In genomic region chr11:66421492-66422205, GRCh38 we compare ENCODE assay signal across 8 cellular contexts. TPM values are rescaled to one million over a fixed set of nuclear protein-coding genes. Genes with fewer than 3 reads are reported as not detected.
DNase-seq lines count a peak whose midpoint lies in the region; ATAC-seq and TF ChIP-seq lines count a peak whose summit lies in the region.

No MANE protein-coding gene starts in this region.

- peak in 12 of 14 donors; percentile 35 to 86 (median 74) for DNase-seq in C1 segment of cervical spinal cord (lab: John Stamatoyannopoulos, UW)
- peak; percentile 55 for DNase-seq in HCT116 (ENCODE audit: low read depth, low spot score)
- peak; percentile 91 for DNase-seq in OCI-M1 (lab: John Stamatoyannopoulos, UW)
- DNase-seq in activated T-cell treated with anti-CD3 and anti-CD28 coated beads, Interleukin-2, amount 50 U/mL, for 1 hour, result peak; percentile 94
- peak; percentile 32 for DNase-seq in epithelial cell of proximal tubule (ENCODE audit: low read depth)
- peak; percentile 91 for DNase-seq in midbrain (lab: John Stamatoyannopoulos, UW)
- peak; percentile 71 for DNase-seq in stimulated activated CD8-positive, alpha-beta memory T cell treated with anti-CD3 and anti-CD28 coated beads, Interleukin-4, amount 100 ng/mL, for 24 hours (ENCODE audit: low read depth)

- BruUV-seq in HCT116 (replicated peaks; lab: Mats Ljungman, UMichigan), result no TSS peak

- peak; percentile 24; the same call in 1 of the 2 replicates for ATAC-seq in HCT116
- no peak for ATAC-seq in GM21529 (IDR thresholded peaks at IDR 0.05; ENCODE audit: unreplicated experiment)

- H2AFZ ChIP-seq in HCT116 (ENCODE audit: low read depth, low read length, poor library complexity, severe bottlenecking), result no peak overlapping the region

- no peaks in the 10 kb centered on the region for H3K79me2 ChIP-seq in HCT116 (ENCODE audit: insufficient read depth, low read length)

- CTCF ChIA-PET in HCT116 (lab: Charles Lee), result interaction anchor here (0.8 to 1.7 kb wide), 6 partner anchors 9 to 256 kb away, joined by 3 to 7 read pairs (median 3); partner anchors contain the start of genes MRPL11, RBM4B and YIF1A

- TF ChIP-seq POLR2A in HCT116 (IDR thresholded peaks at IDR 0.05; ENCODE audit: borderline replicate concordance, extremely low read depth, insufficient read depth, insufficient read length), result no peak

- H3K9me2 ChIP-seq in HCT116 (ENCODE audit: insufficient read depth), result no peaks in the 10 kb centered on the region

- H3K9ac ChIP-seq in HCT116 (ENCODE audit: low read length), result no peak overlapping the region

- H3K9me3 ChIP-seq in HCT116 (ENCODE audit: control insufficient read depth in 1 of 2, insufficient read depth in 1 of 2, low read depth in 1 of 2, low read length in 2 of 2), result no peaks in the 10 kb centered on the region

- peaks cover 12 to 17% of the 10 kb centered on the region in 2 experiments for H3K4me1 ChIP-seq in HCT116 (ENCODE audit: control insufficient read depth in 1 of 2, insufficient read depth in 2 of 2, low read length in 2 of 2)

- 0 out of 2 replicates have a peak, but pooled peaks have one; percentile 4 for TF ChIP-seq RAD21 in HCT116 (IDR thresholded peaks at IDR 0.05; ENCODE audit: low read depth)

- H3K4me2 ChIP-seq in HCT116 (ENCODE audit: low read length), result no peak overlapping the region

- POLR2A ChIA-PET in HCT116 (lab: Charles Lee), result interaction anchor here (0.7 kb wide), 1 partner anchor 17 kb away, joined by 3 read pairs; the partner anchor contains the start of gene MRPL11

- H3K4me3 ChIP-seq in HCT116 (replicated peaks in 1 of 2; ENCODE audit: low read depth in 1 of 2, low read length in 2 of 2), result no peak overlapping the region
- H3K4me3 ChIP-seq in epithelial cell of proximal tubule (ENCODE audit: low read depth, low read length), result no peak overlapping the region

- no peak overlapping the region for H3K27ac ChIP-seq in HCT116 (ENCODE audit: low read depth, low read length)

- H4K20me1 ChIP-seq in HCT116 (ENCODE audit: insufficient read depth), result no peaks in the 10 kb centered on the region

- intact Hi-C loops in HCT116 (cut with micrococcal nuclease), result no loop called here

- RAD21 ChIA-PET in HCT116 (lab: Charles Lee; ENCODE audit: low non-redundant PET in 1 of 2, low total read pairs in 2 of 2, uncharacterized antibody in 2 of 2, unreplicated experiment in 2 of 2), result interaction anchor here (0.6 to 1.0 kb wide), 3 partner anchors 12 to 36 kb away, joined by 3 to 4 read pairs (median 3); no protein-coding TSS in a partner anchor

- H3K36me3 ChIP-seq in HCT116 (ENCODE audit: control insufficient read depth in 1 of 2, insufficient read depth in 2 of 2, low read length in 2 of 2), result no peaks in the 10 kb centered on the region

- peaks cover 25% of the 10 kb centered on the region; the same call in 1 of the 2 replicates for H3K27me3 ChIP-seq in HCT116 (ENCODE audit: insufficient read depth, low read length)

- TF ChIP-seq CTCF in HCT116 (IDR thresholded peaks at IDR 0.05 in 2 of 3, conservative IDR thresholded peaks at IDR 0.05 in 1 of 3; ENCODE audit: borderline replicate concordance in 1 of 3, insufficient read depth in 1 of 3, low read depth in 2 of 3, low read length in 2 of 3) (no peak), epithelial cell of proximal tubule (conservative IDR thresholded peaks at IDR 0.05; ENCODE audit: low read depth, low read length) (no peak)

TF ChIP-seq in HCT116, 20 proteins besides CTCF, POLR2A, EP300 and RAD21:
- TF ChIP-seq FOSL1 (IDR thresholded peaks at IDR 0.05; ENCODE audit: low read depth) (no peak), CBX3 (IDR thresholded peaks at IDR 0.05; ENCODE audit: low read depth) (peak; percentile 100), YY1 (IDR thresholded peaks at IDR 0.05; ENCODE audit: extremely low read depth, insufficient replicate concordance, low read depth, low read length) (peak; percentile 67), SIN3A (IDR thresholded peaks at IDR 0.05; ENCODE audit: low read depth) (peak; percentile 100), ZBTB33 (IDR thresholded peaks at IDR 0.05; ENCODE audit: extremely low read depth, insufficient replicate concordance, low read length) (peak; percentile 70), POLR2AphosphoS5 (IDR thresholded peaks at IDR 0.05; ENCODE audit: low read depth, low read length) (peak; percentile 97), JUND (IDR thresholded peaks at IDR 0.05) (no peak), TCF7L2 (IDR thresholded peaks at IDR 0.05; ENCODE audit: borderline replicate concordance, extremely low read depth, insufficient read depth, insufficient read length) (peak; percentile 48)
- TF ChIP-seq, protein P1, sequence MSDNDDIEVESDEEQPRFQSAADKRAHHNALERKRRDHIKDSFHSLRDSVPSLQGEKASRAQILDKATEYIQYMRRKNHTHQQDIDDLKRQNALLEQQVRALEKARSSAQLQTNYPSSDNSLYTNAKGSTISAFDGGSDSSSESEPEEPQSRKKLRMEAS (IDR thresholded peaks at IDR 0.05), result peak; percentile 93
- TF ChIP-seq, protein P2, sequence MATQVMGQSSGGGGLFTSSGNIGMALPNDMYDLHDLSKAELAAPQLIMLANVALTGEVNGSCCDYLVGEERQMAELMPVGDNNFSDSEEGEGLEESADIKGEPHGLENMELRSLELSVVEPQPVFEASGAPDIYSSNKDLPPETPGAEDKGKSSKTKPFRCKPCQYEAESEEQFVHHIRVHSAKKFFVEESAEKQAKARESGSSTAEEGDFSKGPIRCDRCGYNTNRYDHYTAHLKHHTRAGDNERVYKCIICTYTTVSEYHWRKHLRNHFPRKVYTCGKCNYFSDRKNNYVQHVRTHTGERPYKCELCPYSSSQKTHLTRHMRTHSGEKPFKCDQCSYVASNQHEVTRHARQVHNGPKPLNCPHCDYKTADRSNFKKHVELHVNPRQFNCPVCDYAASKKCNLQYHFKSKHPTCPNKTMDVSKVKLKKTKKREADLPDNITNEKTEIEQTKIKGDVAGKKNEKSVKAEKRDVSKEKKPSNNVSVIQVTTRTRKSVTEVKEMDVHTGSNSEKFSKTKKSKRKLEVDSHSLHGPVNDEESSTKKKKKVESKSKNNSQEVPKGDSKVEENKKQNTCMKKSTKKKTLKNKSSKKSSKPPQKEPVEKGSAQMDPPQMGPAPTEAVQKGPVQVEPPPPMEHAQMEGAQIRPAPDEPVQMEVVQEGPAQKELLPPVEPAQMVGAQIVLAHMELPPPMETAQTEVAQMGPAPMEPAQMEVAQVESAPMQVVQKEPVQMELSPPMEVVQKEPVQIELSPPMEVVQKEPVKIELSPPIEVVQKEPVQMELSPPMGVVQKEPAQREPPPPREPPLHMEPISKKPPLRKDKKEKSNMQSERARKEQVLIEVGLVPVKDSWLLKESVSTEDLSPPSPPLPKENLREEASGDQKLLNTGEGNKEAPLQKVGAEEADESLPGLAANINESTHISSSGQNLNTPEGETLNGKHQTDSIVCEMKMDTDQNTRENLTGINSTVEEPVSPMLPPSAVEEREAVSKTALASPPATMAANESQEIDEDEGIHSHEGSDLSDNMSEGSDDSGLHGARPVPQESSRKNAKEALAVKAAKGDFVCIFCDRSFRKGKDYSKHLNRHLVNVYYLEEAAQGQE (IDR thresholded peaks at IDR 0.05; ENCODE audit: low read depth), result peak; percentile 99

RNA-seq across cellular contexts. Expression of gene NPAS4, which starts 0.8 kb away (rescaled TPM):
- total RNA-seq in HCT116 (2021; ENCODE audit: unreplicated experiment) (not detected), epithelial cell of proximal tubule (not detected in 2 replicates)
- polyA plus RNA-seq in HCT116 (2012), result not detected in 2 replicates

RNA-seq across cellular contexts. Expression of gene MRPL11, which starts 17.0 kb away (rescaled TPM):
- total RNA-seq in HCT116 (2021; ENCODE audit: unreplicated experiment), result 126 TPM
- polyA plus RNA-seq in HCT116 (2012), result 95.0 and 134 TPM in 2 replicates
- 85.3 TPM in 2 replicates for total RNA-seq in epithelial cell of proximal tubule

RNA-seq across cellular contexts. Expression of gene PELI3, which starts 45.1 kb away (rescaled TPM):
- 12.8 TPM for total RNA-seq in HCT116 (2021; ENCODE audit: unreplicated experiment)
- polyA plus RNA-seq in HCT116 (2012), result 5.8 and 6.5 TPM in 2 replicates
- 3.5 and 3.6 TPM in 2 replicates for total RNA-seq in epithelial cell of proximal tubule

RNA-seq across cellular contexts. Expression of gene SLC29A2, which starts 50.1 kb away (rescaled TPM):
- total RNA-seq in HCT116 (2021; ENCODE audit: unreplicated experiment), result 39.7 TPM
- polyA plus RNA-seq in HCT116 (2012), result 24.1 and 26.8 TPM in 2 replicates
- 6.6 and 12.3 TPM in 2 replicates for total RNA-seq in epithelial cell of proximal tubule

RNA-seq across cellular contexts. Expression of gene DPP3, which starts 58.6 kb away (rescaled TPM):
- total RNA-seq in HCT116 (2021; ENCODE audit: unreplicated experiment) (55.6 TPM), epithelial cell of proximal tubule (88.8 and 106 TPM in 2 replicates)
- polyA plus RNA-seq in HCT116 (2012), result 55.7 and 59.8 TPM in 2 replicates

Comparison
In these comparisons a context has a peak if more than half of its experiments do, and no peak if none do; other contexts are left out.
1. DNase-seq: peak in every context shown above with its lines; median percentile 94 in activated T-cell treated with anti-CD3 and anti-CD28 coated beads, Interleukin-2, amount 50 U/mL, for 1 hour; 91 in OCI-M1; 91 in midbrain; 74 in C1 segment of cervical spinal cord; 71 in stimulated activated CD8-positive, alpha-beta memory T cell treated with anti-CD3 and anti-CD28 coated beads, Interleukin-4, amount 100 ng/mL, for 24 hours; 55 in HCT116; 32 in epithelial cell of proximal tubule.